ENCODE assay signal across 8 cellular contexts in the genomic region with DNA sequence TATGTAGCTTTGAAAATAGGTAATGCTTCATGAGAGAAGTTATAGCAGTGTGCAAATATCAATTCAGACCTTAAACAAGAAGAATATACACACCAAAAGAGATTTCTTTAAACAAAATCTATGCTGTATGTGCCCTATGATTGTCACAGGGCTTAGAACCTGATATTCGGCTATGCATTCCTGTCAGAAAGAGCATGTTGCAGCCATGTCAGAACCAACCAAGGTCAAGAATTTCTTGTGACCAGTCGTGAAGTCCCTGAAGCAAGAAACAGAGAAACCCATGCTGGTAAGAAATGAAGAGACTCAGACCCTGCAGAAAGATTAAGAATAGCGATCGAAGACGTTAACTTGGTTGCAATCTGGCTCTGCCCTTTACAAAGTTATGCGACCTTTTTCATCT.
A peak's percentile ranks its signal among the peaks of the same experiment; 100 is the strongest.
DNase-seq lines count a peak whose midpoint lies in the region; ATAC-seq, FAIRE-seq and TF ChIP-seq lines count a peak whose summit lies in the region.

No MANE protein-coding gene starts in this region.

- intact Hi-C loops in CD4-positive, alpha-beta T cell (cut with DNase I, micrococcal nuclease), result loop anchor here (5.0 kb wide), 3 partner anchors 191 to 1416 kb away; a partner anchor contains a TSS
- intact Hi-C loops in natural killer cell (cut with micrococcal nuclease), result loop anchor here (10.0 kb wide), 1 partner anchor 643 kb away; a partner anchor contains a TSS

- peak overlapping the region; percentile 86 for H3K4me2 ChIP-seq in Loucy (ENCODE audit: low read depth, low read length, poor library complexity, severe bottlenecking)

- no peaks in the 10 kb centered on the region for H3K36me3 ChIP-seq in Loucy (ENCODE audit: insufficient read depth, low read length)

- no peak for ATAC-seq in CD4-positive, alpha-beta T cell (ENCODE audit: poor library complexity)
- no peak for ATAC-seq in natural killer cell

- no peak for TF ChIP-seq CTCF in CD4-positive, alpha-beta T cell (IDR thresholded peaks at IDR 0.05)
- TF ChIP-seq CTCF in Loucy (conservative IDR thresholded peaks at IDR 0.05; ENCODE audit: low read length) (no peak), choroid plexus epithelial cell (conservative IDR thresholded peaks at IDR 0.05; ENCODE audit: low read depth, low read length) (no peak), natural killer cell (IDR thresholded peaks at IDR 0.05) (no peak)

- no peaks in the 10 kb centered on the region for H3F3A ChIP-seq in Loucy (ENCODE audit: low read depth)

- H3K4me3 Mint-ChIP-seq in CD4-positive, alpha-beta T cell, result peak overlapping the region; percentile 96
- peak overlapping the region; percentile 94 for H3K4me3 Mint-ChIP-seq in natural killer cell

- peaks cover 26% of the 10 kb centered on the region for H3K36me3 Mint-ChIP-seq in CD4-positive, alpha-beta T cell (ENCODE audit: low read depth)
- peaks cover 8% of the 10 kb centered on the region for H3K36me3 Mint-ChIP-seq in natural killer cell

- POLR2A ChIA-PET in CD4-positive, alpha-beta T cell (lab: Charles Lee), result interaction anchor here (0.6 to 1.4 kb wide), 3 partner anchors 48 to 645 kb away, joined by 3 to 5 read pairs (median 5); a partner anchor contains a TSS

- no peak overlapping the region for H3K27ac ChIP-seq in CD4-positive, alpha-beta T cell (ENCODE audit: low read depth, low read length)

- H3K9ac ChIP-seq in Loucy (ENCODE audit: low read depth, low read length, poor library complexity, severe bottlenecking), result peak overlapping the region; percentile 66

- no peaks in the 10 kb centered on the region for H3K27me3 Mint-ChIP-seq in CD4-positive, alpha-beta T cell
- peaks cover 0 to 12% of the 10 kb centered on the region in 2 donors for H3K27me3 Mint-ChIP-seq in natural killer cell (ENCODE audit: low read depth in 2 of 2)

- no peaks in the 10 kb centered on the region for H3K4me1 ChIP-seq in Loucy (ENCODE audit: insufficient read depth, low read length, poor library complexity, severe bottlenecking)

- no peaks in the 10 kb centered on the region for H3K27me3 ChIP-seq in CD4-positive, alpha-beta T cell (ENCODE audit: control insufficient read depth, insufficient read depth, low read length)
- no peaks in the 10 kb centered on the region for H3K27me3 ChIP-seq in Loucy (ENCODE audit: insufficient read depth, low read length, poor library complexity, severe bottlenecking)

- no peak for FAIRE-seq in frontal cortex (lab: Jason Lieb, UNC)

- H3K9me2 ChIP-seq in Loucy (replicated peaks; ENCODE audit: low read depth, low read length), result no peaks in the 10 kb centered on the region

- no peak for DNase-seq in CD4-positive, alpha-beta T cell
- DNase-seq in choroid plexus epithelial cell (ENCODE audit: low read depth) (peak; percentile 11), natural killer cell (no peak), NCI-H1436 treated with DMSO at 0.1 percent for 48 hours (lab: John Stamatoyannopoulos, UW) (no peak), NCI-H2081 treated with DMSO at 0.1 percent for 48 hours (lab: John Stamatoyannopoulos, UW) (no peak), SHP77 treated with DMSO at 0.1 percent for 48 hours (lab: John Stamatoyannopoulos, UW) (no peak), frontal cortex (ENCODE audit: low spot score in 2 of 2) (no peak)

- H3K4me1 Mint-ChIP-seq in CD4-positive, alpha-beta T cell (ENCODE audit: low read depth), result peaks cover 25% of the 10 kb centered on the region
- H3K4me1 Mint-ChIP-seq in natural killer cell, result peaks cover 18 to 35% of the 10 kb centered on the region in 2 donors

- H3K9me3 ChIP-seq in CD4-positive, alpha-beta T cell (ENCODE audit: control insufficient read depth, low read length), result peaks cover under 1% of the 10 kb centered on the region
- H3K9me3 ChIP-seq in Loucy (ENCODE audit: insufficient read depth, low read depth, low read length), result no peaks in the 10 kb centered on the region

- H3K27ac Mint-ChIP-seq in CD4-positive, alpha-beta T cell, result peak overlapping the region; percentile 93
- H3K27ac Mint-ChIP-seq in natural killer cell, result peak overlapping the region; percentile 92 to 97

- no peaks in the 10 kb centered on the region for H3K79me2 ChIP-seq in Loucy (ENCODE audit: insufficient read depth, low read length)

- no peaks in the 10 kb centered on the region for H4K20me1 ChIP-seq in Loucy (ENCODE audit: insufficient read depth, low read length, poor library complexity, severe bottlenecking)

- H3K4me3 ChIP-seq in Loucy (ENCODE audit: low read length, poor library complexity, severe bottlenecking) (peak overlapping the region; percentile 94), choroid plexus epithelial cell (ENCODE audit: low read depth, low read length) (peak overlapping the region; percentile 82)

- CTCF ChIA-PET in CD4-positive, alpha-beta T cell (lab: Charles Lee), result no interaction called here

- peak overlapping the region; percentile 99 for H2AFZ ChIP-seq in Loucy (ENCODE audit: low read length)

- no peaks in the 10 kb centered on the region for H3K9me3 Mint-ChIP-seq in CD4-positive, alpha-beta T cell
- H3K9me3 Mint-ChIP-seq in natural killer cell, result peaks cover 0 to under 1% of the 10 kb centered on the region in 2 donors
